Comparison of ENCODE assay signal across 8 cellular contexts in genomic region chr18:62715829-62716678, GRCh38. TPM values are rescaled to one million over a fixed set of nuclear protein-coding genes. Genes with fewer than 3 reads are reported as not detected.
DNase-seq lines count a peak whose midpoint lies in the region; ATAC-seq lines count a peak whose summit lies in the region.

No MANE protein-coding gene starts in this region.

- no peaks in the 10 kb centered on the region for H3K9me3 Mint-ChIP-seq in CD4-positive, alpha-beta memory T cell
- no peaks in the 10 kb centered on the region for H3K9me3 Mint-ChIP-seq in activated naive CD4-positive, alpha-beta T cell treated with anti-CD3 and anti-CD28 coated beads, Interleukin-2, amount 50 U/mL, for 72 hours

- H3K27me3 ChIP-seq in CD4-positive, alpha-beta memory T cell (ENCODE audit: insufficient read depth, low read length) = no peaks in the 10 kb centered on the region
- H3K27me3 ChIP-seq in SJSA1 (replicated peaks) (no peaks in the 10 kb centered on the region), aorta (ENCODE audit: control insufficient read depth in 1 of 2, insufficient read depth in 2 of 2, low read length in 1 of 2) (no peaks in the 10 kb centered on the region)

- H3K4me3 ChIP-seq in CD4-positive, alpha-beta memory T cell (ENCODE audit: low read length in 2 of 2) = peak overlapping the region; percentile 32 to 36
- H3K4me3 ChIP-seq in SJSA1 (peak overlapping the region; percentile 69), aorta (ENCODE audit: low read length in 2 of 2) (peak overlapping the region; percentile 75 to 94)

- CTCF ChIA-PET in CD4-positive, alpha-beta memory T cell (lab: Charles Lee; ENCODE audit: partially characterized antibody) = interaction anchor here (1.4 to 3.9 kb wide), 7 partner anchors 13 to 723 kb away, joined by 3 to 39 read pairs (median 6); no protein-coding TSS in a partner anchor

- intact Hi-C loops in CD4-positive, alpha-beta memory T cell (cut with micrococcal nuclease) = loop anchor here (1.0 to 2.0 kb wide), 11 partner anchors 87 to 1254 kb away; partner anchors contain the start of genes KDSR, PIGN, RELCH and SERPINB8
- intact Hi-C loops in Right ventricle myocardium inferior (cut with DNase I) (loop anchor here (1.0 to 10.0 kb wide), 6 partner anchors 66 to 709 kb away; partner anchors contain the start of gene VPS4B), posterior cingulate gyrus (cut with DNase I) (loop anchor here (2.0 to 10.0 kb wide), 7 partner anchors 41 to 709 kb away; partner anchors contain the start of gene VPS4B), aorta (cut with DNase I) (loop anchor here (2.0 to 10.0 kb wide), 12 partner anchors 129 to 719 kb away; partner anchors contain the start of genes PIGN (in 1 of the 2) and RELCH (in 1 of the 2))

- peak overlapping the region in 5 of 7 donors; percentile 22 to 98 (median 57) for H3K27ac Mint-ChIP-seq in CD4-positive, alpha-beta memory T cell
- no peak overlapping the region for H3K27ac Mint-ChIP-seq in activated naive CD4-positive, alpha-beta T cell treated with anti-CD3 and anti-CD28 coated beads, Interleukin-2, amount 50 U/mL, for 72 hours

- 0% methylated on average over 71 to 123 of the region's 123 CpGs for WGBS in aorta, 2 donors

- peak; percentile 31 for ATAC-seq in GM19397 (IDR thresholded peaks at IDR 0.05; ENCODE audit: unreplicated experiment)
- ATAC-seq in HG03457 (IDR thresholded peaks at IDR 0.05; ENCODE audit: unreplicated experiment) = peak; percentile 19
- ATAC-seq in activated naive CD4-positive, alpha-beta T cell treated with anti-CD3 and anti-CD28 coated beads, Interleukin-2, amount 50 U/mL, for 72 hours = peak; percentile 15 to 40
- ATAC-seq in Right ventricle myocardium inferior = no peak
- ATAC-seq in aorta (ENCODE audit: low FRiP score) = no peak

- DNase-seq in CD4-positive, alpha-beta memory T cell = peak; percentile 63 to 71 (median 68)
- DNase-seq in SJSA1 (ENCODE audit: low read depth in 1 of 2, low spot score in 2 of 2) (peak; percentile 59 to 70), Right ventricle myocardium inferior (ENCODE audit: missing footprints) (peak; percentile 89), posterior cingulate gyrus (peak in 8 of 10 donors; percentile 9 to 91 (median 45)), aorta (peak; percentile 80 to 84)
- DNase-seq in activated naive CD4-positive, alpha-beta T cell treated with anti-CD3 and anti-CD28 coated beads, Interleukin-2, amount 50 U/mL, for 72 hours (ENCODE audit: low spot score in 2 of 2) = peak; percentile 63 to 66

- POLR2A ChIA-PET in CD4-positive, alpha-beta memory T cell (lab: Charles Lee; ENCODE audit: partially characterized antibody) = interaction anchor here (0.9 to 3.1 kb wide), 11 partner anchors 12 to 706 kb away, joined by 3 to 23 read pairs (median 7); partner anchors contain the start of genes PIGN, RELCH, VPS4B and ZCCHC2

- H3K4me1 Mint-ChIP-seq in CD4-positive, alpha-beta memory T cell = peaks cover 19 to 39% (median 26%) of the 10 kb centered on the region in 4 donors

- H3K36me3 Mint-ChIP-seq in CD4-positive, alpha-beta memory T cell = peaks cover 0 to 8% of the 10 kb centered on the region in 2 donors
- peaks cover 0 to 6% of the 10 kb centered on the region in 2 donors for H3K36me3 Mint-ChIP-seq in activated naive CD4-positive, alpha-beta T cell treated with anti-CD3 and anti-CD28 coated beads, Interleukin-2, amount 50 U/mL, for 72 hours

- H3K4me3 Mint-ChIP-seq in CD4-positive, alpha-beta memory T cell = peak overlapping the region; percentile 59 to 85 (median 74)

- peak overlapping the region; percentile 14 for H3K27ac ChIP-seq in CD4-positive, alpha-beta memory T cell (ENCODE audit: low read depth, low read length)
- peak overlapping the region; percentile 47; the same call in 1 of the 2 replicates for H3K27ac ChIP-seq in SJSA1
- peak overlapping the region; percentile 71 to 72 for H3K27ac ChIP-seq in aorta (ENCODE audit: low read depth in 1 of 2, low read length in 2 of 2)

- H3K9me3 ChIP-seq in CD4-positive, alpha-beta memory T cell (ENCODE audit: control insufficient read depth in 1 of 2, low read length in 2 of 2) = no peaks in the 10 kb centered on the region
- H3K9me3 ChIP-seq in SJSA1 (replicated peaks) = no peaks in the 10 kb centered on the region
- H3K9me3 ChIP-seq in aorta (ENCODE audit: control insufficient read depth, low read length) = no peaks in the 10 kb centered on the region

- no peaks in the 10 kb centered on the region for H3K36me3 ChIP-seq in CD4-positive, alpha-beta memory T cell (ENCODE audit: insufficient read depth, low read length)
- H3K36me3 ChIP-seq in SJSA1 (peaks cover 7% of the 10 kb centered on the region), aorta (ENCODE audit: control insufficient read depth in 1 of 2, insufficient read depth in 2 of 2, low read length in 1 of 2) (no peaks in the 10 kb centered on the region)

- peaks cover 25% of the 10 kb centered on the region for H3K4me1 ChIP-seq in CD4-positive, alpha-beta memory T cell (ENCODE audit: insufficient read depth, low read length)
- H3K4me1 ChIP-seq in SJSA1 (replicated peaks) (peaks cover 30% of the 10 kb centered on the region), aorta (ENCODE audit: control insufficient read depth in 1 of 2, insufficient read depth in 2 of 2, low read length in 2 of 2) (no peaks in the 10 kb centered on the region)

- no peaks in the 10 kb centered on the region for H3K27me3 Mint-ChIP-seq in CD4-positive, alpha-beta memory T cell

RNA-seq across cellular contexts. Expression of gene PHLPP1, which starts 0.7 kb away (rescaled TPM):
- 1 to 10 TPM; 6.3 to 7.8 TPM for total RNA-seq in CD4-positive, alpha-beta memory T cell
- polyA plus RNA-seq in CD4-positive, alpha-beta memory T cell = under 1 TPM in 1 of 2 donors, not detected in 1; 0.36 TPM
- 8.8 and 10.1 TPM in 2 replicates for total RNA-seq in SJSA1 (2014; rRNA removed; shearing (Covaris generic))
- 10 to 100 TPM in 1 of 2 donors, 1 to 10 TPM in 1; 7.8 to 10.5 TPM for total RNA-seq in activated naive CD4-positive, alpha-beta T cell treated with anti-CD3 and anti-CD28 coated beads, Interleukin-2, amount 50 U/mL, for 72 hours
- total RNA-seq in Right ventricle myocardium inferior = 5.1 TPM
- 10 to 100 TPM; 14.2 to 16.5 TPM for total RNA-seq in aorta
- 1 to 10 TPM; 1.6 to 2.3 TPM for polyA plus RNA-seq in aorta

Comparison
In these comparisons a context has a peak if more than half of its experiments do, and no peak if none do; other contexts are left out.
1. H3K27ac ChIP-seq: peak in every context shown above with its lines; median percentile 72 in aorta; 47 in SJSA1; 14 in CD4-positive, alpha-beta memory T cell.
2. H3K4me3 ChIP-seq: peak in every context shown above with its lines; median percentile 84 in aorta; 69 in SJSA1; 34 in CD4-positive, alpha-beta memory T cell.
3. H3K27ac Mint-ChIP-seq: peak in CD4-positive, alpha-beta memory T cell (5 of 7); none in activated naive CD4-positive, alpha-beta T cell treated with anti-CD3 and anti-CD28 coated beads, Interleukin-2, amount 50 U/mL, for 72 hours (0 of 2).
4. ATAC-seq: peak in GM19397 (single experiment), HG03457 (single experiment) and activated naive CD4-positive, alpha-beta T cell treated with anti-CD3 and anti-CD28 coated beads, Interleukin-2, amount 50 U/mL, for 72 hours (2 of 2); none in Right ventricle myocardium inferior (single experiment) and aorta (single experiment).
5. Peak in every context shown above with its lines, with median percentiles within 50 percentile points of each other: DNase-seq.